In the genomic region with DNA sequence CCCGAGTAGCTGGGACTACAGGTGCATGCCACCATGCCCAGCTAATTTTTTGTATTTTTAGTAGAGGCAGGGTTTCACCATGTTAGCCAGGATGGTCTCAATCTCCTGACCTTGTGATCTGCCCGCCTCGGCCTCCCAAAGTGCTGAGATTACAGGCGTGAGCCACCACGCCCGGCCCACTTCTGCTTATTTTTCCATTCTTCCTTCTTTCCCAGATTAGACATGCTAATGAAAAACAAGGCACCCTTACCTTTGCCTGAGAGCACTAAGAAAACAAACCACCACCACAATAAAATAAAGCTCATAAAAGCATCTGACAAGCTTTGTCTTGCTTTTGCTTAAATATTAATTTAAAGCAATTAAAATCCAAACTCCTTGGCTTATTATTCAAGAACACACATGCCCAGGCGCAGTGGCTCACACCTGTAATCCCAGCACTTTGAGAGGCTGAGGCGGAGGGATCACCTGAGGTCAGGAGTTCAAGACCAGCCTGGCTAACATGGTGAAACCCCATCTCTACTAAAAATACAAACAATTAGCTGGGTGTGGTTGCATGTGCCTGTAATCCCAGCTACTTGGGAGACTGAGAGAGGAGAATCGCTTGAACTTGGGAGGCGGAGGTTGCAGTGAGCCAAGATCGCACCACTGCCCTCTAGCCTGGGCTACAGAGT, we compare ENCODE assay signal across 1 cellular context.
TF ChIP-seq lines count a peak whose summit lies in the region.

No MANE protein-coding gene starts in this region.

TF ChIP-seq in GM12878, 131 proteins besides CTCF, POLR2A, EP300 and RAD21:
- TF ChIP-seq IKZF2 (IDR thresholded peaks at IDR 0.05): 0 out of 4 replicates have a peak, but pooled peaks of 1 of the 2 experiments have one; percentile 16
- 0 out of 2 replicates have a peak, but pooled peaks have one; percentile 4 for TF ChIP-seq IKZF1 (conservative IDR thresholded peaks at IDR 0.05)
